In the genomic region with DNA sequence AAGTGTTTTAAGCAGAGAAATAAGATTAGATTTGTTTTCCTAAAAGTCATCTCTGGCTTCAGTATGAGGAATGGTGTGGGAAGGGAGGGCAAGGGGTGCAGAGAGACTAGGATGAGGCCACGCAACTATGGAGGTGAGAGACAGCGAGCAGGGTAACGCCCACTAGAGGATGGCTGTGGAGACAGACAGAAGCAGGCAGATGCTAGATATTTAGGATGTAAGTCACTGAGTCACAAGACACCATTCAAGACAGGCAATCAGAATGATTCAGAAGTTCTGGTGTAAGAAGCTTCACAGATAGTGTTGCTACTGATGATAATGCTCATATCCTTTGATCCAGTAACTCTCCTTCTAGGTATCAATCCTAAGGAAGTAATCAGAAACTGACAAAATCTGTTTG, we compare ENCODE assay signal across 12 cellular contexts. TPM values are rescaled to one million over a fixed set of nuclear protein-coding genes. Genes with fewer than 3 reads are reported as not detected.
A peak's percentile ranks its signal among the peaks of the same experiment; 100 is the strongest.
DNase-seq lines count a peak whose midpoint lies in the region; ATAC-seq and TF ChIP-seq lines count a peak whose summit lies in the region.
"Had no signal": no experiment of that assay in that cellular context is flagged by ENCODE, and none has a peak within 500 bp of the region (broad histone marks: within the 10 kb centered on the region; RNA-seq: fewer than 3 reads in every experiment).

No MANE protein-coding gene starts in this region.

- H3K36me3 Mint-ChIP-seq in T-helper 17 cell (ENCODE audit: low read depth) = peaks cover 5% of the 10 kb centered on the region

- 0 out of 2 replicates have a peak, but pooled peaks have one; percentile 7 for TF ChIP-seq CTCF in 22Rv1 (IDR thresholded peaks at IDR 0.05)
- TF ChIP-seq CTCF in OCI-LY3 (IDR thresholded peaks at IDR 0.05; ENCODE audit: low read depth, low read length) = 0 out of 2 replicates have a peak, but pooled peaks have one; percentile 26
- TF ChIP-seq CTCF in fibroblast of villous mesenchyme (IDR thresholded peaks at IDR 0.05; ENCODE audit: insufficient read depth, low read depth, low read length) = no peak

- peaks cover 49% of the 10 kb centered on the region for H3K4me1 ChIP-seq in OCI-LY3 (ENCODE audit: low read length)

- peaks cover 7% of the 10 kb centered on the region for H3K4me1 Mint-ChIP-seq in T-helper 17 cell

- H3K27ac ChIP-seq in 22Rv1 (no peak overlapping the region), OCI-LY3 (ENCODE audit: low read length) (peak overlapping the region; percentile 90)
- H3K27ac ChIP-seq: cardiac muscle cell had no signal

- H3K27me3 Mint-ChIP-seq in T-helper 17 cell = no peaks in the 10 kb centered on the region

- H2AFZ ChIP-seq in OCI-LY3 (ENCODE audit: low read depth, low read length) = no peak overlapping the region

- H3K79me2 ChIP-seq in OCI-LY3 (ENCODE audit: low read length) = no peaks in the 10 kb centered on the region

- H3K4me3 ChIP-seq in OCI-LY3 (ENCODE audit: low read length) = peak overlapping the region; percentile 25
- H3K4me3 ChIP-seq in fibroblast of villous mesenchyme (ENCODE audit: low read depth, low read length) = no peak overlapping the region
- H3K4me3 ChIP-seq: cardiac muscle cell had no signal

- H3K27ac Mint-ChIP-seq in T-helper 17 cell = no peak overlapping the region

- no peaks in the 10 kb centered on the region for H3K27me3 ChIP-seq in OCI-LY3 (ENCODE audit: low read depth, low read length)
- H3K27me3 ChIP-seq: cardiac muscle cell had no signal

- H4K20me1 ChIP-seq in OCI-LY3 (ENCODE audit: insufficient read depth, low read length) = no peaks in the 10 kb centered on the region

- DNase-seq in fibroblast of villous mesenchyme (ENCODE audit: low read depth) = peak; percentile 34
- no peak for DNase-seq in T-helper 17 cell
- DNase-seq in Right ventricle myocardium inferior (ENCODE audit: missing footprints) = no peak
- DNase-seq: activated T-cell treated with anti-CD3 and anti-CD28 coated beads, Interleukin-2, amount 50 U/mL, for 48 hours; T-helper 9 cell had no signal

- intact Hi-C loops in Right ventricle myocardium inferior (cut with DNase I) = no loop called here

- ATAC-seq in GM19395 (IDR thresholded peaks at IDR 0.05; ENCODE audit: unreplicated experiment) = peak; percentile 23
- no peak for ATAC-seq in T-helper 17 cell
- no peak for ATAC-seq in esophagus mucosa
- ATAC-seq in GM21381 (IDR thresholded peaks at IDR 0.05; ENCODE audit: unreplicated experiment) = no peak
- no peak for ATAC-seq in Right ventricle myocardium inferior
- ATAC-seq: sciatic nerve had no signal

- H3K9ac ChIP-seq in OCI-LY3 (ENCODE audit: low read length) = peak overlapping the region; percentile 40; the same call in 1 of the 2 replicates

- peak overlapping the region; percentile 66 for H3K4me2 ChIP-seq in OCI-LY3 (ENCODE audit: low read length)

- no peaks in the 10 kb centered on the region for H3K36me3 ChIP-seq in OCI-LY3 (replicated peaks; ENCODE audit: low read depth, low read length)
- H3K36me3 ChIP-seq: cardiac muscle cell had no signal

- no peak overlapping the region for H3K4me3 Mint-ChIP-seq in T-helper 17 cell

- H3K9me3 ChIP-seq in OCI-LY3 (ENCODE audit: insufficient read depth, low read length) = no peaks in the 10 kb centered on the region
- H3K9me3 ChIP-seq in T-helper 17 cell (ENCODE audit: control insufficient read depth, low read length, poor library complexity, severe bottlenecking) = no peaks in the 10 kb centered on the region

RNA-seq across cellular contexts. Expression of gene HSPBAP1, which starts 19.1 kb away (rescaled TPM):
- total RNA-seq in fibroblast of villous mesenchyme (6.0 and 6.4 TPM in 2 replicates), T-helper 17 cell (10 to 100 TPM; 17.5 to 18.7 TPM), esophagus mucosa (3.3 TPM), Right ventricle myocardium inferior (4.9 TPM)

RNA-seq across cellular contexts. Expression of gene SLC49A4, which starts 20.3 kb away (rescaled TPM):
- total RNA-seq in fibroblast of villous mesenchyme = 27.1 and 40.2 TPM in 2 replicates
- total RNA-seq in T-helper 17 cell = 1 to 10 TPM; 4.8 to 5.5 TPM
- total RNA-seq in esophagus mucosa = 10.3 TPM
- 16.1 TPM for total RNA-seq in Right ventricle myocardium inferior
